In the genomic region with DNA sequence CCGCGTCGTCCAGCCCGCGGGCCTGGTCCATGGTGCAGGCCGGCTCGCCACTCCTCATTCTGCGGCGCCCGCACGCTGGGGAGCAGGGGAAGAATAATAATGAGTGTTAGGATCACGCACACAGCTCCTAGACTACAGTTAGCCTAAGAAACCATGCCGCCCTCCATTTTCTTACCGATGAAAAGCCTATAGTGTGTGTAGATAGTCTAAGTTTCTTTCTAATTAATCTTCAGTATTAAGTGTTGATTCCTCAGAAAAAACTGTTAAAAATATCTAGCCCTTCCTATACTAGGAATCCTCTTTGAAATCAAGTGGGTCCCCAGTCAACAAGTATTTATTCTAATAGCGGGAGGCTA, we compare ENCODE assay signal across 8 cellular contexts. TPM values are rescaled to one million over a fixed set of nuclear protein-coding genes. Genes with fewer than 3 reads are reported as not detected.
A peak's percentile ranks its signal among the peaks of the same experiment; 100 is the strongest.
DNase-seq lines count a peak whose midpoint lies in the region; ATAC-seq, FAIRE-seq and TF ChIP-seq lines count a peak whose summit lies in the region.

No MANE protein-coding gene starts in this region.

- DNase-seq in epithelial cell of proximal tubule (ENCODE audit: low read depth) (no peak), gastrocnemius medialis (no peak), C1 segment of cervical spinal cord (lab: John Stamatoyannopoulos, UW) (no peak), NCI-H1930 (lab: John Stamatoyannopoulos, UW) (no peak), GM20000 (ENCODE audit: low spot score) (no peak), pancreas (no peak)

- H3K9ac ChIP-seq in OCI-LY3 (ENCODE audit: low read length): peak overlapping the region; percentile 57; the same call in 1 of the 2 replicates

- H3K79me2 ChIP-seq in OCI-LY3 (ENCODE audit: low read length): no peaks in the 10 kb centered on the region

- peak overlapping the region; percentile 89 for H3K4me2 ChIP-seq in OCI-LY3 (ENCODE audit: low read length)

- no peak for TF ChIP-seq POLR2A in gastrocnemius medialis (IDR thresholded peaks at IDR 0.05)

- no peaks in the 10 kb centered on the region for H3K9me3 ChIP-seq in OCI-LY3 (ENCODE audit: insufficient read depth, low read length)
- H3K9me3 ChIP-seq in gastrocnemius medialis: no peaks in the 10 kb centered on the region
- H3K9me3 ChIP-seq in pancreas: no peaks in the 10 kb centered on the region

- H3K27ac ChIP-seq in OCI-LY3 (ENCODE audit: low read length) (no peak overlapping the region), gastrocnemius medialis (no peak overlapping the region), pancreas (no peak overlapping the region)

- H3K27me3 ChIP-seq in OCI-LY3 (ENCODE audit: low read depth, low read length) (no peaks in the 10 kb centered on the region), gastrocnemius medialis (no peaks in the 10 kb centered on the region), pancreas (no peaks in the 10 kb centered on the region)

- intact Hi-C loops in gastrocnemius medialis (cut with DNase I; ENCODE audit: low total_unique reads) (loop anchor here (2.0 kb wide), 1 partner anchor 415 kb away; a partner anchor contains a TSS), pancreas (cut with DNase I) (no loop called here)

- H2AFZ ChIP-seq in OCI-LY3 (ENCODE audit: low read depth, low read length): peak overlapping the region; percentile 1; the same call in 1 of the 2 replicates

- H4K20me1 ChIP-seq in OCI-LY3 (ENCODE audit: insufficient read depth, low read length): no peaks in the 10 kb centered on the region; the same call in 1 of the 2 replicates

- no peak for TF ChIP-seq CTCF in OCI-LY3 (IDR thresholded peaks at IDR 0.05; ENCODE audit: low read depth, low read length)
- TF ChIP-seq CTCF in epithelial cell of proximal tubule (conservative IDR thresholded peaks at IDR 0.05; ENCODE audit: low read depth, low read length): no peak
- no peak for TF ChIP-seq CTCF in gastrocnemius medialis (IDR thresholded peaks at IDR 0.05 in 4 of 5, conservative IDR thresholded peaks at IDR 0.05 in 1 of 5)
- TF ChIP-seq CTCF in GM20000 (IDR thresholded peaks at IDR 0.05; ENCODE audit: extremely low read depth, missing control alignments): no peak
- TF ChIP-seq CTCF in pancreas (IDR thresholded peaks at IDR 0.05): no peak

- ATAC-seq in GM18511 (IDR thresholded peaks at IDR 0.05; ENCODE audit: unreplicated experiment) (peak; percentile 10), gastrocnemius medialis (no peak), pancreas (no peak)

- 67 to 68% methylated on average over 14 to 15 of the region's 15 CpGs for WGBS in pancreas, 2 donors

- peak overlapping the region; percentile 82 for H3K4me3 ChIP-seq in OCI-LY3 (ENCODE audit: low read length)
- peak overlapping the region; percentile 44 for H3K4me3 ChIP-seq in epithelial cell of proximal tubule (ENCODE audit: low read depth, low read length)
- peak overlapping the region; percentile 38 to 55 (median 47) for H3K4me3 ChIP-seq in gastrocnemius medialis
- peak overlapping the region in 2 of 4 donors; percentile 21 to 38 for H3K4me3 ChIP-seq in pancreas

- H3K36me3 ChIP-seq in OCI-LY3 (replicated peaks; ENCODE audit: low read depth, low read length): peaks cover 4% of the 10 kb centered on the region
- no peaks in the 10 kb centered on the region for H3K36me3 ChIP-seq in gastrocnemius medialis
- H3K36me3 ChIP-seq in pancreas: no peaks in the 10 kb centered on the region

- peaks cover 14% of the 10 kb centered on the region for H3K4me1 ChIP-seq in OCI-LY3 (ENCODE audit: low read length)
- peaks cover 3 to 4% of the 10 kb centered on the region in 2 donors for H3K4me1 ChIP-seq in gastrocnemius medialis
- no peaks in the 10 kb centered on the region for H3K4me1 ChIP-seq in pancreas

- no peak for FAIRE-seq in pancreas (lab: Jason Lieb, UNC)

- in situ Hi-C loops in gastrocnemius medialis (cut with MboI; ENCODE audit: low sequenced_read_pairs in 4 of 4): no loop called here

RNA-seq across cellular contexts. Expression of a gene that starts 9.3 kb away (rescaled TPM):
- total RNA-seq in epithelial cell of proximal tubule (3.3 and 5.1 TPM in 2 replicates), gastrocnemius medialis (1 to 10 TPM in 2 of 4 donors, under 1 TPM in 2; 0.53 to 1.2 (median 0.94) TPM), pancreas (10 to 100 TPM in 4 of 6 donors, 1 to 10 TPM in 2; 7.3 to 20.8 (median 11.0) TPM)
- polyA plus RNA-seq in pancreas: 1 to 10 TPM; 4.2 to 6.7 TPM

RNA-seq across cellular contexts. Expression of a gene that starts 47.6 kb away (rescaled TPM):
- 14.8 and 24.0 TPM in 2 replicates for total RNA-seq in epithelial cell of proximal tubule
- 10 to 100 TPM; 16.9 to 25.0 (median 19.8) TPM for total RNA-seq in gastrocnemius medialis
- total RNA-seq in pancreas: 10 to 100 TPM in 2 of 6 donors, 1 to 10 TPM in 4; 7.7 to 12.9 (median 9.3) TPM
- 1 to 10 TPM; 3.7 to 7.6 TPM for polyA plus RNA-seq in pancreas
